2 cellular contexts compared by ENCODE assay signal in the genomic region with DNA sequence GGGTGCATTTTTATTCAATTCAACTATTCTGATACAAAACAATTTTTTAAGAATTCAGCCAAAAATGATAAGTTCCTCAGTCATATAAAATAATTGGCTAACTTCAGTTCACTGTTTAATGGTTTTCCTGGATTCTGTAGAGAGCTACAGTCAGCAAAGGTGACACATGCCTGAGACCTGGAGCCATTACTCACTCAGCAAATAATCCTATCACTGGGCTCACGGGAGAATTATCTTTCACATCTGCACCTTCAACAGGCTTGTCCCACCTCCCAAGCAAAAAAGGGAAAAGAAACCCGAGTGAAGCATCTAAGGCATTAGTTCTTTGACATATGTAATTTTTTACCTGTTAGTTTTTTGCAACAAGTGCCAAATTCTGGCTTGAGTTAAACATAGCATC.
TF ChIP-seq lines count a peak whose summit lies in the region.

No MANE protein-coding gene starts in this region.

TF ChIP-seq in A549, 52 proteins besides CTCF, POLR2A, EP300 and RAD21:
- TF ChIP-seq GATA3 (IDR thresholded peaks at IDR 0.05; ENCODE audit: borderline replicate concordance): peak; percentile 38; the same call in 1 of the 2 replicates
- TF ChIP-seq FOSL2 (IDR thresholded peaks at IDR 0.05): no peak
- peak; percentile 12; the same call in 1 of the 2 replicates for TF ChIP-seq FOSL2 (CRISPR knock-in tag; IDR thresholded peaks at IDR 0.05)
- no peak for TF ChIP-seq ZNF302 (CRISPR knock-in tag; IDR thresholded peaks at IDR 0.05)
- TF ChIP-seq, protein P1, sequence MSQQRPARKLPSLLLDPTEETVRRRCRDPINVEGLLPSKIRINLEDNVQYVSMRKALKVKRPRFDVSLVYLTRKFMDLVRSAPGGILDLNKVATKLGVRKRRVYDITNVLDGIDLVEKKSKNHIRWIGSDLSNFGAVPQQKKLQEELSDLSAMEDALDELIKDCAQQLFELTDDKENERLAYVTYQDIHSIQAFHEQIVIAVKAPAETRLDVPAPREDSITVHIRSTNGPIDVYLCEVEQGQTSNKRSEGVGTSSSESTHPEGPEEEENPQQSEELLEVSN (IDR thresholded peaks at IDR 0.05; ENCODE audit: borderline replicate concordance, low read depth): no peak
- TF ChIP-seq RFX5 (IDR thresholded peaks at IDR 0.05): no peak
- TF ChIP-seq MAFK (IDR thresholded peaks at IDR 0.05; ENCODE audit: partially characterized antibody): peak; percentile 64
TF ChIP-seq in A549: peak in this region for 3.

TF ChIP-seq in HepG2, 621 proteins besides CTCF, POLR2A, EP300 and RAD21:
- TF ChIP-seq BHLHE40 (IDR thresholded peaks at IDR 0.05; ENCODE audit: low read length) (0 out of 2 replicates have a peak, but pooled peaks have one; percentile 30), MAFK (conservative IDR thresholded peaks at IDR 0.05 in 1 of 2, IDR thresholded peaks at IDR 0.05 in 1 of 2; ENCODE audit: low read length in 2 of 2) (peak; percentile 69 to 75), SAP130 (CRISPR knock-in tag; IDR thresholded peaks at IDR 0.05; ENCODE audit: low read depth) (0 out of 2 replicates have a peak, but pooled peaks have one; percentile 11), FOSL2 (CRISPR knock-in tag; IDR thresholded peaks at IDR 0.05) (peak; percentile 64), ZNF768 (CRISPR knock-in tag; IDR thresholded peaks at IDR 0.05) (no peak), MAFF (IDR thresholded peaks at IDR 0.05; ENCODE audit: low read depth, low read length) (peak; percentile 79), FOSL1 (CRISPR knock-in tag; IDR thresholded peaks at IDR 0.05; ENCODE audit: borderline replicate concordance) (0 out of 2 replicates have a peak, but pooled peaks have one; percentile 43)
- TF ChIP-seq, protein P2, sequence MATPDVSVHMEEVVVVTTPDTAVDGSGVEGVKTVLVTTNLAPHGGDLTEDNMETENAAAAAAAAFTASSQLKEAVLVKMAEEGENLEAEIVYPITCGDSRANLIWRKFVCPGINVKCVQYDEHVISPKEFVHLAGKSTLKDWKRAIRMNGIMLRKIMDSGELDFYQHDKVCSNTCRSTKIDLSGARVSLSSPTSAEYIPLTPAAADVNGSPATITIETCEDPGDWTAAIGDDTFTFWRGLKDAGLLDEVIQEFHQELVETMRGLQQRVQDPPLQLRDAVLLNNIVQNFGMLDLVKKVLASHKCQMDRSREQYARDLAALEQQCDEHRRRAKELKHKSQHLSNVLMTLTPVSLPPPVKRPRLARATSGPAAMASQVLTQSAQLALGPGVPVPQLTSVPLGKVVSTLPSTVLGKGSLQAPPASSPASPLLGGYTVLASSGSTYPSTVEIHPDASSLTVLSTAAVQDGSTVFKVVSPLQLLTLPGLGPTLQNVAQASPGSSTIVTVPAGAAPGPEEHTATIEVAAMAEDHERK (CRISPR knock-in tag; IDR thresholded peaks at IDR 0.05; ENCODE audit: low read depth): no peak
- TF ChIP-seq, protein P3, sequence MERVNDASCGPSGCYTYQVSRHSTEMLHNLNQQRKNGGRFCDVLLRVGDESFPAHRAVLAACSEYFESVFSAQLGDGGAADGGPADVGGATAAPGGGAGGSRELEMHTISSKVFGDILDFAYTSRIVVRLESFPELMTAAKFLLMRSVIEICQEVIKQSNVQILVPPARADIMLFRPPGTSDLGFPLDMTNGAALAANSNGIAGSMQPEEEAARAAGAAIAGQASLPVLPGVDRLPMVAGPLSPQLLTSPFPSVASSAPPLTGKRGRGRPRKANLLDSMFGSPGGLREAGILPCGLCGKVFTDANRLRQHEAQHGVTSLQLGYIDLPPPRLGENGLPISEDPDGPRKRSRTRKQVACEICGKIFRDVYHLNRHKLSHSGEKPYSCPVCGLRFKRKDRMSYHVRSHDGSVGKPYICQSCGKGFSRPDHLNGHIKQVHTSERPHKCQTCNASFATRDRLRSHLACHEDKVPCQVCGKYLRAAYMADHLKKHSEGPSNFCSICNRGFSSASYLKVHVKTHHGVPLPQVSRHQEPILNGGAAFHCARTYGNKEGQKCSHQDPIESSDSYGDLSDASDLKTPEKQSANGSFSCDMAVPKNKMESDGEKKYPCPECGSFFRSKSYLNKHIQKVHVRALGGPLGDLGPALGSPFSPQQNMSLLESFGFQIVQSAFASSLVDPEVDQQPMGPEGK (CRISPR knock-in tag; IDR thresholded peaks at IDR 0.05): 0 out of 2 replicates have a peak, but pooled peaks have one; percentile 17
